In genomic region chr3:196181127-196181546, GRCh38 we compare ENCODE assay signal across 1 cellular context.
TF ChIP-seq lines count a peak whose summit lies in the region.

No MANE protein-coding gene starts in this region.

TF ChIP-seq in H1, 55 proteins besides CTCF, POLR2A, EP300 and RAD21:
- TF ChIP-seq KDM4A (IDR thresholded peaks at IDR 0.05; ENCODE audit: low read depth, low read length, severe bottlenecking) (no peak), CHD7 (IDR thresholded peaks at IDR 0.05; ENCODE audit: insufficient replicate concordance, low read length) (no peak), CHD2 (IDR thresholded peaks at IDR 0.05; ENCODE audit: low read length) (no peak), PHF8 (conservative IDR thresholded peaks at IDR 0.05; ENCODE audit: low read depth, low read length) (no peak), JUND (IDR thresholded peaks at IDR 0.05; ENCODE audit: low read length) (no peak), MAX (IDR thresholded peaks at IDR 0.05) (no peak), BRCA1 (IDR thresholded peaks at IDR 0.05; ENCODE audit: low read depth, low read length) (no peak), NANOG (IDR thresholded peaks at IDR 0.05; ENCODE audit: insufficient read depth, low read depth, low read length, poor library complexity, severe bottlenecking) (no peak), CTBP2 (IDR thresholded peaks at IDR 0.05; ENCODE audit: borderline replicate concordance, insufficient read depth, insufficient read length, low read length) (no peak), CHD1 (IDR thresholded peaks at IDR 0.05; ENCODE audit: low read depth, low read length) (no peak), ASH2L (IDR thresholded peaks at IDR 0.05; ENCODE audit: low read length) (no peak)
